1 cellular context compared by ENCODE assay signal in genomic region chr1:178541829-178542553, GRCh38.
A peak's percentile ranks its signal among the peaks of the same experiment; 100 is the strongest.
TF ChIP-seq lines count a peak whose summit lies in the region.

No MANE protein-coding gene starts in this region.

TF ChIP-seq in WTC11, 78 proteins besides CTCF, POLR2A, EP300 and RAD21 (continued from another document):
- no peak for TF ChIP-seq SP1 (CRISPR knock-in tag; conservative IDR thresholded peaks at IDR 0.05)
- TF ChIP-seq KAT7 (CRISPR knock-in tag; IDR thresholded peaks at IDR 0.05; ENCODE audit: borderline replicate concordance): 0 out of 2 replicates have a peak, but pooled peaks have one; percentile 68
- no peak for TF ChIP-seq ZNF263 (CRISPR knock-in tag; IDR thresholded peaks at IDR 0.05; ENCODE audit: low read depth)
- 0 out of 2 replicates have a peak, but pooled peaks have one; percentile 48 for TF ChIP-seq ETV6 (CRISPR knock-in tag; IDR thresholded peaks at IDR 0.05)
